ENCODE assay signal across 14 cellular contexts in genomic region chr18:30135938-30136337, GRCh38.
DNase-seq lines count a peak whose midpoint lies in the region; ATAC-seq and TF ChIP-seq lines count a peak whose summit lies in the region.
"Had no signal": no experiment of that assay in that cellular context is flagged by ENCODE, and none has a peak within 500 bp of the region (broad histone marks: within the 10 kb centered on the region; RNA-seq: fewer than 3 reads in every experiment).

No MANE protein-coding gene starts in this region.

- no peak overlapping the region for H3K4me3 ChIP-seq in ACC112 (ENCODE audit: low read depth, low read length)
- H3K4me3 ChIP-seq in PC-9: no peak overlapping the region
- no peak overlapping the region for H3K4me3 ChIP-seq in epithelial cell of esophagus (ENCODE audit: low read length)
- H3K4me3 ChIP-seq: BLaER1 treated with 17β-estradiol and CSF1 and Interleukin-3, amounts not matched to agents 10 nM and 100 nM; GM23248 had no signal

- no peaks in the 10 kb centered on the region for H3F3A ChIP-seq in PC-9 (ENCODE audit: insufficient read depth, low read depth)

- H3K27me3 ChIP-seq in ACC112 (ENCODE audit: insufficient read depth, low read length) (no peaks in the 10 kb centered on the region), PC-9 (ENCODE audit: insufficient read depth, low read depth) (no peaks in the 10 kb centered on the region)
- H3K27me3 ChIP-seq: BLaER1 treated with 17β-estradiol and CSF1 and Interleukin-3, amounts not matched to agents 10 nM and 100 nM had no signal

- DNase-seq in ELR (ENCODE audit: low read depth) (peak; percentile 70), PC-9 (no peak), epithelial cell of esophagus (ENCODE audit: low read depth) (peak; percentile 14), T-helper 1 cell (no peak), DMS153 (lab: John Stamatoyannopoulos, UW) (no peak)
- DNase-seq: 8988T; ACHN; CD4-positive, CD25-positive, alpha-beta regulatory T cell; GF-D8; GM23248; H9 had no signal

- H2AFZ ChIP-seq in ACC112 (ENCODE audit: low read length, unreplicated experiment) (peak overlapping the region; percentile 71), PC-9 (peak overlapping the region; percentile 11; the same call in 1 of the 2 replicates)
- H2AFZ ChIP-seq: GM23248 had no signal

- H3K4me2 ChIP-seq in PC-9: no peak overlapping the region
- H3K4me2 ChIP-seq: BLaER1 treated with 17β-estradiol and CSF1 and Interleukin-3, amounts not matched to agents 10 nM and 100 nM had no signal

- H3K4me1 ChIP-seq in ACC112 (ENCODE audit: control insufficient read depth, insufficient read depth, low read length, unreplicated experiment): peaks cover 12% of the 10 kb centered on the region
- no peaks in the 10 kb centered on the region for H3K4me1 ChIP-seq in PC-9 (replicated peaks; ENCODE audit: insufficient read depth)
- H3K4me1 ChIP-seq: BLaER1 treated with 17β-estradiol and CSF1 and Interleukin-3, amounts not matched to agents 10 nM and 100 nM had no signal

- no peaks in the 10 kb centered on the region for H3K9me3 ChIP-seq in PC-9 (ENCODE audit: insufficient read depth, low read depth)

- intact Hi-C loops in PC-9 (cut with micrococcal nuclease; ENCODE audit: unreplicated experiment): no loop called here

- ATAC-seq in HG03565 (IDR thresholded peaks at IDR 0.05; ENCODE audit: unreplicated experiment): no peak

- H3K9me2 ChIP-seq in PC-9 (ENCODE audit: insufficient read depth): no peaks in the 10 kb centered on the region

- H4K20me1 ChIP-seq in PC-9 (ENCODE audit: insufficient read depth): no peaks in the 10 kb centered on the region
- H4K20me1 ChIP-seq: BLaER1 treated with 17β-estradiol and CSF1 and Interleukin-3, amounts not matched to agents 10 nM and 100 nM had no signal

- TF ChIP-seq CTCF in PC-9 (conservative IDR thresholded peaks at IDR 0.05) (no peak), epithelial cell of esophagus (IDR thresholded peaks at IDR 0.05; ENCODE audit: insufficient read depth, low read depth, low read length, missing control alignments) (no peak)

- CTCF ChIA-PET in PC-9 (lab: Charles Lee): no interaction called here

- no peaks in the 10 kb centered on the region for H3K36me3 ChIP-seq in ACC112 (ENCODE audit: insufficient read depth, low read length)
- H3K36me3 ChIP-seq in PC-9 (ENCODE audit: low read depth): no peaks in the 10 kb centered on the region
- H3K36me3 ChIP-seq: BLaER1 treated with 17β-estradiol and CSF1 and Interleukin-3, amounts not matched to agents 10 nM and 100 nM had no signal

- H3K27ac ChIP-seq in ACC112 (ENCODE audit: low read depth, low read length): no peak overlapping the region
- no peak overlapping the region for H3K27ac ChIP-seq in PC-9
- H3K27ac ChIP-seq: BLaER1 treated with 17β-estradiol and CSF1 and Interleukin-3, amounts not matched to agents 10 nM and 100 nM; GM23248 had no signal

- POLR2A ChIA-PET in PC-9 (lab: Charles Lee; ENCODE audit: unreplicated experiment): no interaction called here

- no TSS peak for BruUV-seq in PC-9 (replicated peaks; lab: Mats Ljungman, UMichigan)

- H3K79me2 ChIP-seq in ACC112 (ENCODE audit: control insufficient read depth, insufficient read depth, low read length, unreplicated experiment): no peaks in the 10 kb centered on the region
- H3K79me2 ChIP-seq in PC-9 (ENCODE audit: low read depth): no peaks in the 10 kb centered on the region

Comparison
In these comparisons a context has a peak if more than half of its experiments do, and no peak if none do; other contexts are left out.
1. DNase-seq: peak in ELR (single experiment) and epithelial cell of esophagus (single experiment); none in PC-9 (0 of 2), T-helper 1 cell (0 of 5) and DMS153 (single experiment).